25 cellular contexts compared by ENCODE assay signal in the genomic region with DNA sequence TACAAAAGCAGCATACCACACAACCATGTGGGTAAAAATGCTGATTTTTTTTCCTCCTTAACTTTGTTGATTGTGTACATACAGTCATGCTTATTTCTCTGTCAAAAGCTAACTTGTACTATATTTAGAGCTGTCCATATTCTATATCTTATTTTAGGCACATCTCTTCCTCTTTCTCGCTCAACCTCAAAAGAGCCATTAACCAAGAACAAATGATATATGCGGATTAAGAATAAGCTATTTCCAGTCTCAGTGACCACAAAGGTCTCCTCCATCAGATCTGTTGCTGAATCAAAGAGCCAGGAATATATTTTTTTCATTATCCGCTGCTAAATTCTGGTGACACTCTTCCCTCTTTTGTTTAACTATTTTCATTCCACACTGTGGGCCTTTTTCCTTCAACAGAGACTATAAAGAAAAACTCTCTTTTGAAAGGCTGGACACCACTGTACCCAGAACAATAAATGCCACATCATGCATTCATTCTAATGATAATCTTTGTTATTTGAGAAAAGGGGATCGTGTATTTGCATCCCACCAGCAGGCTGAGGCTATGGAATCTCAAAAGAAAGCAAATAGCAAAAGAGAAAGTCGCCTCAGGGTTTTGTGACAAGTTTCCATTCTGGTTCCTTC. TPM values are rescaled to one million over a fixed set of nuclear protein-coding genes. Genes with fewer than 3 reads are reported as not detected.
DNase-seq lines count a peak whose midpoint lies in the region; ATAC-seq, FAIRE-seq and TF ChIP-seq lines count a peak whose summit lies in the region.
"Had no signal": no experiment of that assay in that cellular context is flagged by ENCODE, and none has a peak within 500 bp of the region (broad histone marks: within the 10 kb centered on the region; RNA-seq: fewer than 3 reads in every experiment).

No MANE protein-coding gene starts in this region.

- H3K27ac ChIP-seq in HCT116 (ENCODE audit: low read depth, low read length) (no peak overlapping the region), GM12878 (ENCODE audit: control insufficient read depth, insufficient read depth) (no peak overlapping the region)
- H3K27ac ChIP-seq: heart left ventricle, suprapubic skin, uterus had no signal

- H3K27me3 ChIP-seq in HCT116 (ENCODE audit: insufficient read depth, low read length) (no peaks in the 10 kb centered on the region), GM12878 (replicated peaks in 1 of 2; ENCODE audit: control insufficient read depth in 2 of 2, insufficient read depth in 2 of 2, low read length in 1 of 2) (no peaks in the 10 kb centered on the region)
- H3K27me3 ChIP-seq: heart left ventricle, suprapubic skin, uterus had no signal

- peaks cover 0 to 6% of the 10 kb centered on the region in 2 experiments; a peak in 1 of 4 replicates for H3K4me1 ChIP-seq in HCT116 (ENCODE audit: control insufficient read depth in 1 of 2, insufficient read depth in 2 of 2, low read length in 2 of 2)
- H3K4me1 ChIP-seq in GM12878 (ENCODE audit: control insufficient read depth, insufficient read depth, low read length), result peaks cover 12% of the 10 kb centered on the region
- H3K4me1 ChIP-seq: suprapubic skin, uterus had no signal

- H2AFZ ChIP-seq in HCT116 (ENCODE audit: low read depth, low read length, poor library complexity, severe bottlenecking) (peak overlapping the region; percentile 13), GM12878 (ENCODE audit: control insufficient read depth, low read depth, low read length) (no peak overlapping the region)

- no peak for FAIRE-seq in GM12878 (lab: Jason Lieb, UNC)
- FAIRE-seq: TTC549 had no signal

- CTCF ChIA-PET in HCT116 (lab: Charles Lee), result no interaction called here
- CTCF ChIA-PET in GM12878 (lab: Yijun Ruan, JAX), result interaction anchor here (0.8 to 2.2 kb wide), 3 partner anchors 17 to 490 kb away, joined by 3 to 6 read pairs (median 4); no protein-coding TSS in a partner anchor
- CTCF ChIA-PET in HEK293T (lab: Yijun Ruan, JAX), result no interaction called here

- H3K36me3 ChIP-seq in HCT116 (ENCODE audit: control insufficient read depth in 1 of 2, insufficient read depth in 2 of 2, low read length in 2 of 2), result no peaks in the 10 kb centered on the region
- H3K36me3 ChIP-seq in GM12878 (ENCODE audit: control insufficient read depth in 2 of 2, insufficient read depth in 2 of 2, low read length in 1 of 2), result no peaks in the 10 kb centered on the region
- H3K36me3 ChIP-seq: heart left ventricle, suprapubic skin, uterus had no signal

- WGBS in GM12878 (ENCODE audit: insufficient coverage, insufficient replicate concordance, low lambda C conversion rate, missing lambda C conversion rate), result 28% methylated on average over 5 of the region's 5 CpGs

- peaks cover 20% of the 10 kb centered on the region for H3K4me1 Mint-ChIP-seq in progenitor cell of endocrine pancreas (ENCODE audit: low read depth)
- H3K4me1 Mint-ChIP-seq: central memory CD8-positive, alpha-beta T cell had no signal

- no peaks in the 10 kb centered on the region for H3K79me2 ChIP-seq in HCT116 (ENCODE audit: insufficient read depth, low read length)
- H3K79me2 ChIP-seq in GM12878 (ENCODE audit: control insufficient read depth, insufficient read depth, low read length), result no peaks in the 10 kb centered on the region

- H3K9me3 ChIP-seq in HCT116 (ENCODE audit: control insufficient read depth in 1 of 2, insufficient read depth in 1 of 2, low read depth in 1 of 2, low read length in 2 of 2) (peaks cover 7 to 13% of the 10 kb centered on the region in 2 experiments; a peak in 2 of 4 replicates), GM12878 (replicated peaks; ENCODE audit: control insufficient read depth, insufficient read depth, low read length) (peaks cover 6% of the 10 kb centered on the region; the same call in 2 of the 3 replicates)
- H3K9me3 ChIP-seq: uterus had no signal

- H3K36me3 Mint-ChIP-seq in progenitor cell of endocrine pancreas (ENCODE audit: insufficient read depth), result peaks cover 8% of the 10 kb centered on the region
- H3K36me3 Mint-ChIP-seq: CD8-positive, alpha-beta T cell had no signal

- DNase-seq in HCT116 (ENCODE audit: low read depth, low spot score) (no peak), NOMO-1 treated with DMSO at 0.1 percent for 48 hours (lab: John Stamatoyannopoulos, UW; ENCODE audit: unreplicated experiment) (peak; percentile 98), GM12878 (ENCODE audit: low read depth, low spot score) (no peak), progenitor cell of endocrine pancreas (ENCODE audit: low spot score, unreplicated experiment) (no peak), HEK293T (ENCODE audit: extremely low spot score) (no peak), DMS 273 (lab: John Stamatoyannopoulos, UW; ENCODE audit: unreplicated experiment) (no peak)
- DNase-seq: activated CD4-positive, alpha-beta T cell treated with anti-CD3 and anti-CD28 coated beads for 36 hours; activated naive CD4-positive, alpha-beta T cell treated with Interleukin-2 at 50 U/mL for 16 hours; activated T-cell treated with anti-CD3 and anti-CD28 coated beads, Interleukin-2, amount 50 U/mL, for 4 hours; CD8-positive, alpha-beta T cell; heart left ventricle; naive thymus-derived CD4-positive, alpha-beta T cell; NCI-H1436 treated with DMSO at 0.1 percent for 48 hours; NCI-H510A treated with DMSO at 0.1 percent for 48 hours; posterior cingulate gyrus; stimulated activated CD4-positive, alpha-beta T cell treated with anti-CD3 and anti-CD28 coated beads, Interleukin-1b, Interleukin-23, amount 100 ng/mL, for 48 hours; SW 1271; uterus had no signal

- H3K4me3 ChIP-seq in HCT116 (replicated peaks in 1 of 2; ENCODE audit: low read depth in 1 of 2, low read length in 2 of 2), result no peak overlapping the region
- H3K4me3 ChIP-seq in GM12878, result no peak overlapping the region
- H3K4me3 ChIP-seq: heart left ventricle, suprapubic skin, uterus had no signal

- H4K20me1 ChIP-seq in HCT116 (ENCODE audit: insufficient read depth), result no peaks in the 10 kb centered on the region
- H4K20me1 ChIP-seq in GM12878 (ENCODE audit: control insufficient read depth, insufficient read depth), result no peaks in the 10 kb centered on the region

- H3K9ac ChIP-seq in HCT116 (ENCODE audit: low read length) (no peak overlapping the region), GM12878 (ENCODE audit: control insufficient read depth, insufficient read depth, low read length) (no peak overlapping the region)

- TF ChIP-seq CTCF in HCT116 (IDR thresholded peaks at IDR 0.05 in 2 of 3, conservative IDR thresholded peaks at IDR 0.05 in 1 of 3; ENCODE audit: borderline replicate concordance in 1 of 3, insufficient read depth in 1 of 3, low read depth in 2 of 3, low read length in 2 of 3), result no peak
- TF ChIP-seq CTCF in GM12878 (IDR thresholded peaks at IDR 0.05 in 2 of 3, conservative IDR thresholded peaks at IDR 0.05 in 1 of 3; ENCODE audit: control insufficient read depth in 2 of 3, extremely low read depth in 1 of 3, insufficient read depth in 1 of 3, low read depth in 3 of 3, low read length in 3 of 3), result no peak
- TF ChIP-seq CTCF in progenitor cell of endocrine pancreas (IDR thresholded peaks at IDR 0.05; ENCODE audit: unreplicated experiment), result no peak

- ATAC-seq in HCT116 (no peak), GM12878 (no peak), HG03139 (IDR thresholded peaks at IDR 0.05; ENCODE audit: unreplicated experiment) (no peak)
- ATAC-seq: activated CD4-positive, alpha-beta T cell treated with anti-CD3 and anti-CD28 coated beads for 36 hours; activated T-cell treated with anti-CD3 and anti-CD28 coated beads, Interleukin-2, amount 50 U/mL, for 4 hours; CD8-positive, alpha-beta T cell; heart left ventricle; naive thymus-derived CD4-positive, alpha-beta T cell had no signal

- no peaks in the 10 kb centered on the region for H3K27me3 Mint-ChIP-seq in progenitor cell of endocrine pancreas

- H3K27ac Mint-ChIP-seq in progenitor cell of endocrine pancreas, result peak overlapping the region; percentile 12
- H3K27ac Mint-ChIP-seq: activated CD4-positive, alpha-beta T cell treated with anti-CD3 and anti-CD28 coated beads for 36 hours; CD8-positive, alpha-beta T cell; naive thymus-derived CD4-positive, alpha-beta T cell had no signal

- POLR2A ChIA-PET in HCT116 (lab: Charles Lee) (no interaction called here), GM12878 (lab: Charles Lee) (no interaction called here), HEK293T (lab: Yijun Ruan, JAX) (no interaction called here)

- no peaks in the 10 kb centered on the region for H3K9me2 ChIP-seq in HCT116 (ENCODE audit: insufficient read depth)

- no peak overlapping the region for H3K4me2 ChIP-seq in HCT116 (ENCODE audit: low read length)
- H3K4me2 ChIP-seq in GM12878 (ENCODE audit: control insufficient read depth, insufficient read depth), result no peak overlapping the region

- intact Hi-C loops in HCT116 (cut with micrococcal nuclease), result no loop called here
- intact Hi-C loops in GM12878 (cut with micrococcal nuclease; ENCODE audit: unreplicated experiment), result no loop called here

- no peak for TF ChIP-seq RAD21 in HCT116 (IDR thresholded peaks at IDR 0.05; ENCODE audit: low read depth)
- no peak for TF ChIP-seq RAD21 in GM12878 (IDR thresholded peaks at IDR 0.05; ENCODE audit: insufficient read depth, low read depth, low read length)

- no peak overlapping the region for H3K4me3 Mint-ChIP-seq in progenitor cell of endocrine pancreas (ENCODE audit: low read depth)
- H3K4me3 Mint-ChIP-seq: activated CD4-positive, alpha-beta T cell treated with anti-CD3 and anti-CD28 coated beads for 36 hours; activated T-cell treated with anti-CD3 and anti-CD28 coated beads, Interleukin-2, amount 50 U/mL, for 4 hours; CD8-positive, alpha-beta T cell; central memory CD8-positive, alpha-beta T cell; naive thymus-derived CD4-positive, alpha-beta T cell had no signal

- no peak for TF ChIP-seq POLR2A in HCT116 (IDR thresholded peaks at IDR 0.05; ENCODE audit: borderline replicate concordance, extremely low read depth, insufficient read depth, insufficient read length)
- TF ChIP-seq POLR2A in GM12878 (IDR thresholded peaks at IDR 0.05; ENCODE audit: low read depth, low read length), result no peak

- H3K9me3 Mint-ChIP-seq in progenitor cell of endocrine pancreas (ENCODE audit: low read depth), result peaks cover 22% of the 10 kb centered on the region

- BruUV-seq in HCT116 (replicated peaks; lab: Mats Ljungman, UMichigan) (no TSS peak), GM12878 (replicated peaks; lab: Mats Ljungman, UMichigan) (no TSS peak)

- SMC1A ChIA-PET in GM12878 (lab: Charles Lee; ENCODE audit: uncharacterized antibody, unreplicated experiment), result interaction anchor here (0.8 to 1.6 kb wide), 4 partner anchors 9 to 276 kb away, joined by 3 to 6 read pairs (median 4); no protein-coding TSS in a partner anchor

- no peak for TF ChIP-seq EP300 in GM12878 (IDR thresholded peaks at IDR 0.05; ENCODE audit: borderline replicate concordance in 1 of 2, control insufficient read depth in 1 of 2, low read depth in 2 of 2, low read length in 2 of 2)

- RAD21 ChIA-PET in HCT116 (lab: Charles Lee; ENCODE audit: low non-redundant PET in 1 of 2, low total read pairs in 2 of 2, uncharacterized antibody in 2 of 2, unreplicated experiment in 2 of 2), result no interaction called here
- RAD21 ChIA-PET in GM12878 (lab: Charles Lee; ENCODE audit: unreplicated experiment), result no interaction called here

- in situ Hi-C loops in GM12878 (cut with MboI), result no loop called here

RNA-seq across cellular contexts. Expression of a gene that starts 7.9 kb away (rescaled TPM):
- total RNA-seq in HCT116 (2021; ENCODE audit: unreplicated experiment) (not detected), GM12878 (2014; rRNA removed) (not detected in 2 replicates), GM12878 (2014; rRNA removed; fragmentation: Illumina TruSeq; extraction: Trizol) (not detected in 2 replicates), GM12878 (2021) (not detected in 2 replicates), progenitor cell of endocrine pancreas (not detected in 2 replicates)
- polyA plus RNA-seq in HCT116 (2012), result not detected in 2 replicates
- not detected in 2 replicates for total RNA-seq in GM12878 (2013; cell fraction: nucleolus; rRNA removed)
- polyA plus RNA-seq in GM12878 (2011; ENCODE audit: low read depth), result not detected
- polyA plus RNA-seq in GM12878 (2011; rRNA removed) (0.35 TPM in 1 of 2 replicates, not detected in the other), GM12878 (2014; fragmentation: Illumina TruSeq; extraction: Trizol) (not detected in 2 replicates), GM12878 (2014; fragmentation: Nextera tagmentation; extraction: Ambion mirVana) (not detected), GM12878 (2014; rRNA removed) (not detected in 2 replicates), GM12878 (2016; fragmentation: Nextera tagmentation; extraction: Ambion mirVana) (not detected)
- polyA plus RNA-seq in GM12878 (2011; cell fraction: cytosol; rRNA removed), result not detected in 2 replicates
- polyA plus RNA-seq in GM12878 (2011; cell fraction: nucleus; rRNA removed), result not detected in 2 replicates
- polyA plus RNA-seq in GM12878 (2012), result not detected in 2 replicates
- polyA minus RNA-seq in GM12878 (2011; rRNA and poly(A)+ RNA removed), result not detected in 2 replicates
- polyA minus RNA-seq in GM12878 (2011; cell fraction: cytosol; rRNA and poly(A)+ RNA removed), result not detected in 2 replicates
- not detected in 2 replicates for polyA minus RNA-seq in GM12878 (2011; cell fraction: nucleus; rRNA and poly(A)+ RNA removed)
- total RNA-seq: activated CD4-positive, alpha-beta T cell treated with anti-CD3 and anti-CD28 coated beads for 36 hours; activated CD8-positive, alpha-beta memory T cell treated with anti-CD3 and anti-CD28 coated beads for 36 hours; activated T-cell treated with anti-CD3 and anti-CD28 coated beads, Interleukin-2, amount 50 U/mL, for 4 hours; CD8-positive, alpha-beta T cell; epithelial cell of proximal tubule; fibroblast of villous mesenchyme; heart left ventricle; naive thymus-derived CD4-positive, alpha-beta T cell; suprapubic skin had no signal
- polyA plus RNA-seq: heart left ventricle; naive thymus-derived CD4-positive, alpha-beta T cell had no signal

RNA-seq across cellular contexts. Expression of a gene that starts 40.8 kb away (rescaled TPM):
- total RNA-seq in HCT116 (2021; ENCODE audit: unreplicated experiment), result 8.4 TPM
- polyA plus RNA-seq in HCT116 (2012), result 2.5 and 2.6 TPM in 2 replicates
- 526 and 546 TPM in 2 replicates for total RNA-seq in GM12878 (2013; cell fraction: nucleolus; rRNA removed)
- total RNA-seq in GM12878 (2014; rRNA removed), result 3.2 and 4.4 TPM in 2 replicates
- total RNA-seq in GM12878 (2014; rRNA removed; fragmentation: Illumina TruSeq; extraction: Trizol), result 3.8 and 5.1 TPM in 2 replicates
- total RNA-seq in GM12878 (2021), result 7.5 and 7.8 TPM in 2 replicates
- 2.0 TPM for polyA plus RNA-seq in GM12878 (2011; ENCODE audit: low read depth)
- polyA plus RNA-seq in GM12878 (2011; rRNA removed), result 108 and 130 TPM in 2 replicates
- polyA plus RNA-seq in GM12878 (2011; cell fraction: cytosol; rRNA removed), result 53.4 and 59.3 TPM in 2 replicates
- polyA plus RNA-seq in GM12878 (2011; cell fraction: nucleus; rRNA removed), result 108 and 131 TPM in 2 replicates
- 1.2 and 2.7 TPM in 2 replicates for polyA plus RNA-seq in GM12878 (2012)
- polyA plus RNA-seq in GM12878 (2014; fragmentation: Illumina TruSeq; extraction: Trizol), result 3.4 and 6.5 TPM in 2 replicates
- polyA plus RNA-seq in GM12878 (2014; fragmentation: Nextera tagmentation; extraction: Ambion mirVana), result 1 to 10 TPM; 3.1 to 3.4 TPM
- 2.4 and 2.9 TPM in 2 replicates for polyA plus RNA-seq in GM12878 (2014; rRNA removed)
- 1 to 10 TPM; 4.3 to 5.8 TPM for polyA plus RNA-seq in GM12878 (2016; fragmentation: Nextera tagmentation; extraction: Ambion mirVana)
- polyA minus RNA-seq in GM12878 (2011; rRNA and poly(A)+ RNA removed), result 228 and 285 TPM in 2 replicates
- polyA minus RNA-seq in GM12878 (2011; cell fraction: cytosol; rRNA and poly(A)+ RNA removed), result 42.9 and 75.5 TPM in 2 replicates
- 205 and 292 TPM in 2 replicates for polyA minus RNA-seq in GM12878 (2011; cell fraction: nucleus; rRNA and poly(A)+ RNA removed)
- 143 and 156 TPM in 2 replicates for total RNA-seq in progenitor cell of endocrine pancreas
- polyA plus RNA-seq: naive thymus-derived CD4-positive, alpha-beta T cell had no signal
